8 cellular contexts compared by ENCODE assay signal in genomic region chr3:72310028-72310987, GRCh38.
DNase-seq lines count a peak whose midpoint lies in the region; ATAC-seq and TF ChIP-seq lines count a peak whose summit lies in the region.

No MANE protein-coding gene starts in this region.

- H3K27ac Mint-ChIP-seq in CD4-positive, alpha-beta memory T cell: peak overlapping the region; percentile 71 to 98 (median 93)
- peak overlapping the region; percentile 75 for H3K27ac Mint-ChIP-seq in activated naive CD8-positive, alpha-beta T cell

- intact Hi-C loops in CD4-positive, alpha-beta memory T cell (cut with micrococcal nuclease): no loop called here

- no peaks in the 10 kb centered on the region for H3K36me3 Mint-ChIP-seq in CD4-positive, alpha-beta memory T cell
- no peaks in the 10 kb centered on the region for H3K36me3 Mint-ChIP-seq in activated naive CD8-positive, alpha-beta T cell

- no peaks in the 10 kb centered on the region for H3K9me3 ChIP-seq in CD4-positive, alpha-beta memory T cell (ENCODE audit: control insufficient read depth in 1 of 2, low read length in 2 of 2)
- H3K9me3 ChIP-seq in upper lobe of left lung: no peaks in the 10 kb centered on the region

- H3K36me3 ChIP-seq in CD4-positive, alpha-beta memory T cell (ENCODE audit: insufficient read depth, low read length): no peaks in the 10 kb centered on the region
- no peaks in the 10 kb centered on the region for H3K36me3 ChIP-seq in upper lobe of left lung

- H3K27me3 Mint-ChIP-seq in CD4-positive, alpha-beta memory T cell: no peaks in the 10 kb centered on the region
- H3K27me3 Mint-ChIP-seq in activated naive CD8-positive, alpha-beta T cell: no peaks in the 10 kb centered on the region

- peaks cover 0 to 2% (median 0%) of the 10 kb centered on the region in 8 donors for H3K9me3 Mint-ChIP-seq in CD4-positive, alpha-beta memory T cell
- H3K9me3 Mint-ChIP-seq in activated naive CD8-positive, alpha-beta T cell (ENCODE audit: low read depth): no peaks in the 10 kb centered on the region

- TF ChIP-seq POLR2A in upper lobe of left lung (IDR thresholded peaks at IDR 0.05): no peak

- TF ChIP-seq EP300 in upper lobe of left lung (IDR thresholded peaks at IDR 0.05): peak in 2 of 4 donors; percentile 58 to 83

- TF ChIP-seq CTCF in upper lobe of left lung (IDR thresholded peaks at IDR 0.05): peak in 4 of 6 experiments; percentile 6 to 44 (median 30)

- 38 to 40% methylated on average over 13 to 19 of the region's 19 CpGs for WGBS in upper lobe of left lung, 2 donors

- no peaks in the 10 kb centered on the region for H3K27me3 ChIP-seq in CD4-positive, alpha-beta memory T cell (ENCODE audit: insufficient read depth, low read length)
- H3K27me3 ChIP-seq in upper lobe of left lung: no peaks in the 10 kb centered on the region

- peaks cover 20% of the 10 kb centered on the region for H3K4me1 ChIP-seq in CD4-positive, alpha-beta memory T cell (ENCODE audit: insufficient read depth, low read length)
- H3K4me1 ChIP-seq in upper lobe of left lung: peaks cover 10 to 30% (median 23%) of the 10 kb centered on the region in 4 donors

- H3K4me3 Mint-ChIP-seq in CD4-positive, alpha-beta memory T cell: peak overlapping the region in 7 of 8 donors; percentile 72 to 87 (median 79)
- H3K4me3 Mint-ChIP-seq in activated naive CD8-positive, alpha-beta T cell: peak overlapping the region; percentile 49

- H3K4me1 Mint-ChIP-seq in CD4-positive, alpha-beta memory T cell: peaks cover 9 to 18% (median 16%) of the 10 kb centered on the region in 4 donors
- peaks cover 18% of the 10 kb centered on the region for H3K4me1 Mint-ChIP-seq in activated naive CD8-positive, alpha-beta T cell (ENCODE audit: low read depth)

- POLR2A ChIA-PET in CD4-positive, alpha-beta memory T cell (lab: Charles Lee; ENCODE audit: partially characterized antibody): interaction anchor here (1.2 to 1.6 kb wide), 2 partner anchors 41 to 586 kb away, joined by 3 read pairs; no protein-coding TSS in a partner anchor

- CTCF ChIA-PET in CD4-positive, alpha-beta memory T cell (lab: Charles Lee; ENCODE audit: partially characterized antibody): no interaction called here

- peak; percentile 89 for ATAC-seq in GM18870 (IDR thresholded peaks at IDR 0.05; ENCODE audit: unreplicated experiment)
- peak; percentile 79 for ATAC-seq in HG03039 (IDR thresholded peaks at IDR 0.05; ENCODE audit: unreplicated experiment)
- ATAC-seq in left lobe of liver: peak; percentile 36
- peak; percentile 74 to 78 for ATAC-seq in upper lobe of left lung (ENCODE audit: low FRiP score in 2 of 2)

- H3K27ac ChIP-seq in CD4-positive, alpha-beta memory T cell (ENCODE audit: low read depth, low read length): no peak overlapping the region
- H3K27ac ChIP-seq in upper lobe of left lung: peak overlapping the region; percentile 23 to 80 (median 55)

- peak in 3 of 5 donors; percentile 8 to 23 (median 11) for DNase-seq in CD4-positive, alpha-beta memory T cell
- peak; percentile 37 for DNase-seq in NCI-H2196 treated with DMSO at 0.1 percent for 48 hours (lab: John Stamatoyannopoulos, UW; ENCODE audit: unreplicated experiment)
- no peak for DNase-seq in left lobe of liver (ENCODE audit: low spot score)
- peak in 1 of 2 donors; percentile 52 for DNase-seq in upper lobe of left lung
- DNase-seq in NK-92 treated with Interleukin-12 subunit alpha and Interleukin-12 subunit beta, amount 100 ng/mL, for 24 hours (lab: John Stamatoyannopoulos, UW): no peak

- no peak overlapping the region for H3K4me3 ChIP-seq in CD4-positive, alpha-beta memory T cell (ENCODE audit: low read length in 2 of 2)
- no peak overlapping the region for H3K4me3 ChIP-seq in upper lobe of left lung

Comparison
In these comparisons a context has a peak if more than half of its experiments do, and no peak if none do; other contexts are left out.
1. DNase-seq: peak in CD4-positive, alpha-beta memory T cell (3 of 5) and NCI-H2196 treated with DMSO at 0.1 percent for 48 hours (single experiment); none in left lobe of liver (single experiment) and NK-92 treated with Interleukin-12 subunit alpha and Interleukin-12 subunit beta, amount 100 ng/mL, for 24 hours (single experiment).
2. ATAC-seq: peak in every context shown above with its lines; median percentile 89 in GM18870; 79 in HG03039; 76 in upper lobe of left lung; 36 in left lobe of liver.